ENCODE assay signal across 8 cellular contexts in genomic region chr3:138173769-138174420, GRCh38. TPM values are rescaled to one million over a fixed set of nuclear protein-coding genes. Genes with fewer than 3 reads are reported as not detected.
DNase-seq lines count a peak whose midpoint lies in the region; ATAC-seq and TF ChIP-seq lines count a peak whose summit lies in the region.

No MANE protein-coding gene starts in this region.

- peak overlapping the region; percentile 98 for H3K9ac ChIP-seq in NT2/D1 (ENCODE audit: insufficient read length, low read depth)
- peak overlapping the region; percentile 69 for H3K9ac ChIP-seq in endodermal cell (ENCODE audit: extremely low read depth, low read length, poor library complexity, severe bottlenecking)

- H3K4me1 Mint-ChIP-seq in endodermal cell = peaks cover 4% of the 10 kb centered on the region

- ATAC-seq in GM18907 (IDR thresholded peaks at IDR 0.05; ENCODE audit: unreplicated experiment) = peak; percentile 15
- no peak for ATAC-seq in HG03460 (IDR thresholded peaks at IDR 0.05; ENCODE audit: unreplicated experiment)

- no peaks in the 10 kb centered on the region for H3K27me3 ChIP-seq in NT2/D1 (ENCODE audit: insufficient read depth, insufficient read length)
- no peaks in the 10 kb centered on the region for H3K27me3 ChIP-seq in endodermal cell (ENCODE audit: control insufficient read depth, insufficient read depth, low read length, poor library complexity, severe bottlenecking)
- H3K27me3 ChIP-seq in neutrophil = no peaks in the 10 kb centered on the region

- peak overlapping the region; percentile 98 for H3K27ac Mint-ChIP-seq in endodermal cell

- H3K4me3 Mint-ChIP-seq in endodermal cell = peak overlapping the region; percentile 95

- peaks cover 43% of the 10 kb centered on the region for H3K36me3 ChIP-seq in NT2/D1 (ENCODE audit: insufficient read depth, insufficient read length, low read length)
- peaks cover 34% of the 10 kb centered on the region for H3K36me3 ChIP-seq in endodermal cell (ENCODE audit: control insufficient read depth, insufficient read depth, low read length)
- H3K36me3 ChIP-seq in neutrophil = peaks cover 22% of the 10 kb centered on the region

- H3K9me3 ChIP-seq in NT2/D1 (ENCODE audit: insufficient read depth, low read length) (no peaks in the 10 kb centered on the region), endodermal cell (ENCODE audit: control insufficient read depth, low read length) (no peaks in the 10 kb centered on the region), neutrophil (no peaks in the 10 kb centered on the region)

- H3K4me3 ChIP-seq in NT2/D1 (ENCODE audit: insufficient read length, low read depth) (peak overlapping the region; percentile 86), endodermal cell (ENCODE audit: low read length) (peak overlapping the region; percentile 89), neutrophil (ENCODE audit: low read depth in 1 of 2, low read length in 1 of 2) (peak overlapping the region; percentile 72 to 90)

- peaks cover 6% of the 10 kb centered on the region for H3K27me3 Mint-ChIP-seq in endodermal cell (ENCODE audit: insufficient read depth)

- peaks cover 5% of the 10 kb centered on the region for H3K9me3 Mint-ChIP-seq in endodermal cell

- WGBS in endodermal cell (ENCODE audit: insufficient coverage in 1 of 2, insufficient read length in 1 of 2), 2 experiments = 74 to 82% methylated on average over 11 to 13 of the region's 13 CpGs

- peaks cover 25% of the 10 kb centered on the region for H3K36me3 Mint-ChIP-seq in endodermal cell (ENCODE audit: low read depth)

- H3K27ac ChIP-seq in endodermal cell (ENCODE audit: low read depth, low read length) = peak overlapping the region; percentile 45
- peak overlapping the region; percentile 88 for H3K27ac ChIP-seq in neutrophil

- TF ChIP-seq CTCF in endodermal cell (conservative IDR thresholded peaks at IDR 0.05) = no peak
- no peak for TF ChIP-seq CTCF in neutrophil (IDR thresholded peaks at IDR 0.05)

- no peaks in the 10 kb centered on the region for H3K4me1 ChIP-seq in NT2/D1 (ENCODE audit: insufficient read depth, insufficient read length)
- H3K4me1 ChIP-seq in endodermal cell (ENCODE audit: control insufficient read depth, insufficient read depth, low read length) = no peaks in the 10 kb centered on the region
- peaks cover 23 to 25% of the 10 kb centered on the region in 2 experiments for H3K4me1 ChIP-seq in neutrophil (ENCODE audit: control insufficient read depth in 1 of 2, insufficient read depth in 1 of 2, low read depth in 1 of 2, low read length in 1 of 2)

- DNase-seq in NT2/D1 (ENCODE audit: low read depth, low spot score) (no peak), endodermal cell (no peak), NCI-H748 treated with DMSO at 0.1 percent for 48 hours (lab: John Stamatoyannopoulos, UW) (no peak), NCI-H526 treated with DMSO at 0.1 percent for 48 hours (lab: John Stamatoyannopoulos, UW) (no peak)
- no peak for DNase-seq in activated effector memory CD4-positive, alpha-beta T cell treated with anti-CD3 and anti-CD28 coated beads, Interleukin-2, amount 50 U/mL, for 16 hours

RNA-seq across cellular contexts. Expression of gene DBR1, which starts 0.8 kb away (rescaled TPM):
- total RNA-seq in endodermal cell = 10 to 100 TPM; 17.7 to 22.0 TPM
- polyA plus RNA-seq in endodermal cell (2013, experiment 1 of 2) = 20.7 TPM
- 21.4 TPM for polyA plus RNA-seq in endodermal cell (2013, experiment 2 of 2)

RNA-seq across cellular contexts. Expression of gene ARMC8, which starts 13.2 kb away (rescaled TPM):
- total RNA-seq in endodermal cell = 10 to 100 TPM; 58.6 to 60.4 TPM
- 45.0 TPM for polyA plus RNA-seq in endodermal cell (2013, experiment 1 of 2)
- polyA plus RNA-seq in endodermal cell (2013, experiment 2 of 2) = 44.9 TPM

RNA-seq across cellular contexts. Expression of gene A4GNT, which starts 41.7 kb away (rescaled TPM):
- total RNA-seq in endodermal cell = not detected
- not detected for polyA plus RNA-seq in endodermal cell (2013, experiment 1 of 2)
- polyA plus RNA-seq in endodermal cell (2013, experiment 2 of 2) = not detected

RNA-seq across cellular contexts. Expression of gene DZIP1L, which starts 58.5 kb away (rescaled TPM):
- 10 to 100 TPM; 32.0 to 32.5 TPM for total RNA-seq in endodermal cell
- 11.8 TPM for polyA plus RNA-seq in endodermal cell (2013, experiment 1 of 2)
- polyA plus RNA-seq in endodermal cell (2013, experiment 2 of 2) = 14.0 TPM
